ENCODE assay signal across 15 cellular contexts in genomic region chr1:224359207-224359606, GRCh38. TPM values are rescaled to one million over a fixed set of nuclear protein-coding genes. Genes with fewer than 3 reads are reported as not detected.
DNase-seq lines count a peak whose midpoint lies in the region; ATAC-seq and TF ChIP-seq lines count a peak whose summit lies in the region.
"Had no signal": no experiment of that assay in that cellular context is flagged by ENCODE, and none has a peak within 500 bp of the region (broad histone marks: within the 10 kb centered on the region; RNA-seq: fewer than 3 reads in every experiment).

No MANE protein-coding gene starts in this region.

- peak overlapping the region; percentile 18 for H3K27ac Mint-ChIP-seq in Calu3 (ENCODE audit: unreplicated experiment)
- H3K27ac Mint-ChIP-seq in activated T-helper 1 cell treated with anti-CD3 and anti-CD28 coated beads, Interleukin-12 subunit alpha, Interleukin-12 subunit beta, Interleukin-2, Interleukin-4 antibody, amounts not matched to agents 30 ng/mL and 10 ng/mL and 1 ng/mL, durations not matched to agents 14 hours and 24 hours and 36 hours: peak overlapping the region; percentile 63
- H3K27ac Mint-ChIP-seq in naive thymus-derived CD4-positive, alpha-beta T cell: peak overlapping the region in 5 of 9 donors; percentile 9 to 89 (median 45)
- H3K27ac Mint-ChIP-seq: mesothelial cell of epicardium had no signal

- H4K20me1 ChIP-seq in BLaER1 treated with 17β-estradiol and CSF1 and Interleukin-3, amounts not matched to agents 10 nM and 100 nM: peaks cover 35 to 64% (median 54%) of the 10 kb centered on the region in 11 experiments; a peak in 20 of 22 replicates

- H3K36me3 ChIP-seq in BLaER1 treated with 17β-estradiol and CSF1 and Interleukin-3, amounts not matched to agents 10 nM and 100 nM: peaks cover 16 to 46% (median 37%) of the 10 kb centered on the region in 11 experiments; a peak in 21 of 22 replicates
- peaks cover 0 to 4% (median 0%) of the 10 kb centered on the region in 3 experiments for H3K36me3 ChIP-seq in naive thymus-derived CD4-positive, alpha-beta T cell (ENCODE audit: control insufficient read depth in 2 of 3, insufficient read depth in 3 of 3, low read length in 3 of 3)

- no TSS peak for BruUV-seq in Calu3 (replicated peaks; lab: Mats Ljungman, UMichigan)

- no peaks in the 10 kb centered on the region for H3K27me3 Mint-ChIP-seq in Calu3 (ENCODE audit: unreplicated experiment)
- H3K27me3 Mint-ChIP-seq in activated T-helper 1 cell treated with anti-CD3 and anti-CD28 coated beads, Interleukin-12 subunit alpha, Interleukin-12 subunit beta, Interleukin-2, Interleukin-4 antibody, amounts not matched to agents 30 ng/mL and 10 ng/mL and 1 ng/mL, durations not matched to agents 14 hours and 24 hours and 36 hours (ENCODE audit: insufficient read depth): no peaks in the 10 kb centered on the region
- no peaks in the 10 kb centered on the region for H3K27me3 Mint-ChIP-seq in naive thymus-derived CD4-positive, alpha-beta T cell

- H3K9me3 ChIP-seq in BLaER1 treated with 17β-estradiol and CSF1 and Interleukin-3, amounts not matched to agents 10 nM and 100 nM (replicated peaks in 1 of 11): 0 out of 22 replicates have a peak, but pooled peaks cover 0 to 3% (median 0%) of the 10 kb centered on the region in 11 experiments
- no peaks in the 10 kb centered on the region for H3K9me3 ChIP-seq in naive thymus-derived CD4-positive, alpha-beta T cell (ENCODE audit: control insufficient read depth in 2 of 3, low read length in 3 of 3)

- CTCF ChIA-PET in Calu3 (lab: Charles Lee): no interaction called here
- CTCF ChIA-PET in naive thymus-derived CD4-positive, alpha-beta T cell (lab: Charles Lee): no interaction called here

- POLR2A ChIA-PET in naive thymus-derived CD4-positive, alpha-beta T cell (lab: Charles Lee): interaction anchor here (0.5 to 3.1 kb wide), 2 partner anchors 8 to 75 kb away, joined by 3 to 9 read pairs; partner anchors contain the start of gene WDR26

- H3K27ac ChIP-seq in BLaER1 treated with 17β-estradiol and CSF1 and Interleukin-3, amounts not matched to agents 10 nM and 100 nM: no peak overlapping the region
- no peak overlapping the region for H3K27ac ChIP-seq in naive thymus-derived CD4-positive, alpha-beta T cell (ENCODE audit: low read depth, low read length)

- peaks cover 28% of the 10 kb centered on the region for H3K4me1 Mint-ChIP-seq in Calu3 (ENCODE audit: low read depth, unreplicated experiment)
- H3K4me1 Mint-ChIP-seq in activated T-helper 1 cell treated with anti-CD3 and anti-CD28 coated beads, Interleukin-12 subunit alpha, Interleukin-12 subunit beta, Interleukin-2, Interleukin-4 antibody, amounts not matched to agents 30 ng/mL and 10 ng/mL and 1 ng/mL, durations not matched to agents 14 hours and 24 hours and 36 hours (ENCODE audit: low read depth): peaks cover 49% of the 10 kb centered on the region
- peaks cover 40 to 78% (median 64%) of the 10 kb centered on the region in 7 donors for H3K4me1 Mint-ChIP-seq in naive thymus-derived CD4-positive, alpha-beta T cell

- H3K9ac ChIP-seq in BLaER1 treated with 17β-estradiol and CSF1 and Interleukin-3, amounts not matched to agents 10 nM and 100 nM: 0 out of 22 replicates have a peak overlapping the region, but pooled peaks of 1 of the 11 experiments have one; percentile 17

- no peaks in the 10 kb centered on the region for H3K27me3 ChIP-seq in BLaER1 treated with 17β-estradiol and CSF1 and Interleukin-3, amounts not matched to agents 10 nM and 100 nM
- no peaks in the 10 kb centered on the region for H3K27me3 ChIP-seq in naive thymus-derived CD4-positive, alpha-beta T cell (ENCODE audit: control insufficient read depth in 2 of 2, insufficient read depth in 2 of 2, low read length in 2 of 2)

- H3K9me3 Mint-ChIP-seq in Calu3 (ENCODE audit: low read depth, unreplicated experiment): no peaks in the 10 kb centered on the region
- H3K9me3 Mint-ChIP-seq in activated T-helper 1 cell treated with anti-CD3 and anti-CD28 coated beads, Interleukin-12 subunit alpha, Interleukin-12 subunit beta, Interleukin-2, Interleukin-4 antibody, amounts not matched to agents 30 ng/mL and 10 ng/mL and 1 ng/mL, durations not matched to agents 14 hours and 24 hours and 36 hours: no peaks in the 10 kb centered on the region
- H3K9me3 Mint-ChIP-seq in naive thymus-derived CD4-positive, alpha-beta T cell: no peaks in the 10 kb centered on the region
- H3K9me3 Mint-ChIP-seq: mesothelial cell of epicardium had no signal

- intact Hi-C loops in Calu3 (cut with micrococcal nuclease; ENCODE audit: unreplicated experiment): no loop called here
- intact Hi-C loops in activated T-helper 1 cell treated with anti-CD3 and anti-CD28 coated beads, Interleukin-12 subunit alpha, Interleukin-12 subunit beta, Interleukin-2, Interleukin-4 antibody, amounts not matched to agents 30 ng/mL and 10 ng/mL and 1 ng/mL, durations not matched to agents 14 hours and 24 hours and 36 hours (cut with micrococcal nuclease): loop anchor here (5.0 kb wide), 2 partner anchors 138 to 1647 kb away; partner anchors contain the start of genes AIDA and BROX
- intact Hi-C loops in naive thymus-derived CD4-positive, alpha-beta T cell (cut with micrococcal nuclease): loop anchor here in 1 of 2 donors (5.0 to 10.0 kb wide), 2 partner anchors 266 to 1647 kb away; partner anchors contain the start of genes AIDA and BROX

- ATAC-seq in naive thymus-derived CD4-positive, alpha-beta T cell: no peak
- no peak for ATAC-seq in left lobe of liver

- peak overlapping the region; percentile 97 for H3K4me3 Mint-ChIP-seq in Calu3 (ENCODE audit: low read depth, unreplicated experiment)
- H3K4me3 Mint-ChIP-seq in activated T-helper 1 cell treated with anti-CD3 and anti-CD28 coated beads, Interleukin-12 subunit alpha, Interleukin-12 subunit beta, Interleukin-2, Interleukin-4 antibody, amounts not matched to agents 30 ng/mL and 10 ng/mL and 1 ng/mL, durations not matched to agents 14 hours and 24 hours and 36 hours: peak overlapping the region; percentile 43
- peak overlapping the region; percentile 4 to 98 (median 92) for H3K4me3 Mint-ChIP-seq in naive thymus-derived CD4-positive, alpha-beta T cell

- DNase-seq in Calu3: no peak
- no peak for DNase-seq in activated T-helper 1 cell treated with anti-CD3 and anti-CD28 coated beads, Interleukin-12 subunit alpha, Interleukin-12 subunit beta, Interleukin-2, Interleukin-4 antibody, amounts not matched to agents 30 ng/mL and 10 ng/mL and 1 ng/mL, durations not matched to agents 14 hours and 24 hours and 36 hours (ENCODE audit: low spot score)
- DNase-seq in naive thymus-derived CD4-positive, alpha-beta T cell: no peak
- DNase-seq in COLO829 (ENCODE audit: low spot score): no peak
- DNase-seq in GM10266 (ENCODE audit: extremely low spot score): no peak
- no peak for DNase-seq in left lobe of liver (ENCODE audit: low spot score)
- no peak for DNase-seq in HCEC 1CT
- DNase-seq: activated CD4-positive, alpha-beta T cell treated with anti-CD3 and anti-CD28 coated beads, Interleukin-2, amount 50 U/mL, for 48 hours; activated naive CD4-positive, alpha-beta T cell treated with anti-CD3 and anti-CD28 coated beads, Interleukin-2, amount 50 U/mL, for 16 hours; C1 segment of cervical spinal cord; central memory CD4-positive, alpha-beta T cell; NCI-H1930; NCI-H526 had no signal

- H3K36me3 Mint-ChIP-seq in Calu3 (ENCODE audit: insufficient read depth, unreplicated experiment): peaks cover 41% of the 10 kb centered on the region
- H3K36me3 Mint-ChIP-seq in activated T-helper 1 cell treated with anti-CD3 and anti-CD28 coated beads, Interleukin-12 subunit alpha, Interleukin-12 subunit beta, Interleukin-2, Interleukin-4 antibody, amounts not matched to agents 30 ng/mL and 10 ng/mL and 1 ng/mL, durations not matched to agents 14 hours and 24 hours and 36 hours (ENCODE audit: low read depth): peaks cover 33% of the 10 kb centered on the region
- H3K36me3 Mint-ChIP-seq in naive thymus-derived CD4-positive, alpha-beta T cell: peaks cover 0 to 29% (median 10%) of the 10 kb centered on the region in 5 donors

- H3K4me3 ChIP-seq in BLaER1 treated with 17β-estradiol and CSF1 and Interleukin-3, amounts not matched to agents 10 nM and 100 nM: no peak overlapping the region
- H3K4me3 ChIP-seq in naive thymus-derived CD4-positive, alpha-beta T cell (ENCODE audit: low read length): no peak overlapping the region

- H3K4me1 ChIP-seq in BLaER1 treated with 17β-estradiol and CSF1 and Interleukin-3, amounts not matched to agents 10 nM and 100 nM: peaks cover 13 to 26% (median 24%) of the 10 kb centered on the region in 10 experiments
- H3K4me1 ChIP-seq in naive thymus-derived CD4-positive, alpha-beta T cell (ENCODE audit: control insufficient read depth in 2 of 2, insufficient read depth in 2 of 2, low read length in 2 of 2): peaks cover 16 to 33% of the 10 kb centered on the region in 2 donors

- no peak for TF ChIP-seq CTCF in Calu3 (IDR thresholded peaks at IDR 0.05; ENCODE audit: unreplicated experiment)
- TF ChIP-seq CTCF in GM10266 (IDR thresholded peaks at IDR 0.05; ENCODE audit: control insufficient read depth, insufficient read depth, low read depth, missing control alignments): no peak

- peak overlapping the region in 9 of 11 experiments; percentile 79 to 95 (median 87); a peak in 12 of 22 replicates for H3K4me2 ChIP-seq in BLaER1 treated with 17β-estradiol and CSF1 and Interleukin-3, amounts not matched to agents 10 nM and 100 nM

RNA-seq across cellular contexts. Expression of gene CNIH4, which starts 2.5 kb away (rescaled TPM):
- total RNA-seq in Calu3 (2022) (79.9 and 91.4 TPM in 2 replicates), left lobe of liver (14.9 TPM)
- 80.7 and 82.3 TPM in 2 replicates for total RNA-seq in activated T-helper 1 cell treated with anti-CD3 and anti-CD28 coated beads, Interleukin-12 subunit alpha, Interleukin-12 subunit beta, Interleukin-2, Interleukin-4 antibody, amounts not matched to agents 30 ng/mL and 10 ng/mL and 1 ng/mL, durations not matched to agents 14 hours and 24 hours and 36 hours
- total RNA-seq in naive thymus-derived CD4-positive, alpha-beta T cell: 10 to 100 TPM; 28.1 to 42.0 (median 39.8) TPM
- polyA plus RNA-seq in naive thymus-derived CD4-positive, alpha-beta T cell: 10 to 100 TPM; 29.6 to 44.8 TPM

RNA-seq across cellular contexts. Expression of gene NVL, which starts 29.2 kb away (rescaled TPM):
- 39.2 and 43.4 TPM in 2 replicates for total RNA-seq in Calu3 (2022)
- 47.2 and 47.6 TPM in 2 replicates for total RNA-seq in activated T-helper 1 cell treated with anti-CD3 and anti-CD28 coated beads, Interleukin-12 subunit alpha, Interleukin-12 subunit beta, Interleukin-2, Interleukin-4 antibody, amounts not matched to agents 30 ng/mL and 10 ng/mL and 1 ng/mL, durations not matched to agents 14 hours and 24 hours and 36 hours
- 10 to 100 TPM; 23.9 to 48.6 (median 44.7) TPM for total RNA-seq in naive thymus-derived CD4-positive, alpha-beta T cell
- polyA plus RNA-seq in naive thymus-derived CD4-positive, alpha-beta T cell: 10 to 100 TPM; 16.1 to 17.7 TPM
- total RNA-seq in left lobe of liver: 8.0 TPM

Comparison
In these comparisons a context has a peak if more than half of its experiments do, and no peak if none do; other contexts are left out.
1. H3K4me3 Mint-ChIP-seq: peak in every context shown above with its lines; median percentile 97 in Calu3; 92 in naive thymus-derived CD4-positive, alpha-beta T cell; 43 in activated T-helper 1 cell treated with anti-CD3 and anti-CD28 coated beads, Interleukin-12 subunit alpha, Interleukin-12 subunit beta, Interleukin-2, Interleukin-4 antibody, amounts not matched to agents 30 ng/mL and 10 ng/mL and 1 ng/mL, durations not matched to agents 14 hours and 24 hours and 36 hours.